1 cellular context compared by ENCODE assay signal in the genomic region with DNA sequence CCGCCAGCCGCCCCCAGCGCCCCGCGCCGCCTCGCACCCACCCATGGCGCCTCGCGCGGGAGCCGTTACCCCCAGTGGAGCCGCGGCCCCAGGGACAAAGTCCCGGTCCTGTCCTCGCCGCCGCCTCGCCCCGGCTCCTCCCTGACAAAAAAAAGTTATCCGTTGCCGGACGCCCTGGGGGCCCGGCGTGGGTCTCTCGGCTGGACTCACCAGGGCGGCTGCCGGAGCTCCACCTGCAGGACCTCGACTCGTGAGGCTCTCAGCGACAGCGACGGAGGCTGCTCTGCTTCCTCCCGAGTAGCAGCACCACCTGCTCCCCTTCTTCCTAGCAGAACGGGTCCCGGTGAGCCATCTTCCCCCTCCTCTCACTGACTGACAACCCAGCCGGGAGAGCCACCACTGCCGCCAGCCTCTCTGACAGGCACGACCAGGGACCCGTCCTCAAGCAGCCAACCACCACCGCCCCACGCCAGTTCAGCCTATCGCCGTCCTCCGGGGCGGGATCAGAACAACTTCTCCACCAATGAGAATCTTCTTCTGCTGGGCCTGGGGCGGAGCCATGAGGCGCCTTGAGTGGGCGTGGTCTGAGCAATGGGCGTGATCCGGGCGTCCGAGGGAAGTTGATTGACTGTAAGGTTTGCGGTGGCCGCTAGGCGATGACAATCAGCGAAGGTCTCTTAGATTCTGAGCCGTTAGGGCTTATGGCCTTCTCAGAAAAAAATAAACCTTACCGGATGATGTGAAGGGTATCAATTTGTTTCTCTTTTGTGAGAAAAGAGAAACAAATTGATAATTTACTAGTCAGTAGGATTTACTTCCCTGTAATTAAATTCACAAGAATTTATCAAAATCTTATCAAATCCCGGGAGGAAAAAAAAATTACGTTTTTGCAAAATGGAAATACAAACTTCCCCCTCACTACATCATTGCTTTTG.
A peak's percentile ranks its signal among the peaks of the same experiment; 100 is the strongest.
TF ChIP-seq lines count a peak whose summit lies in the region.

A gene (minus strand): TSS at position 416 of the 935 bp plus-strand sequence. CDS start 23,019 bp downstream, outside the sequence.

TF ChIP-seq in K562, 482 proteins besides CTCF, POLR2A, EP300 and RAD21 (continued from another document and continues in another):
- TF ChIP-seq, protein P1, sequence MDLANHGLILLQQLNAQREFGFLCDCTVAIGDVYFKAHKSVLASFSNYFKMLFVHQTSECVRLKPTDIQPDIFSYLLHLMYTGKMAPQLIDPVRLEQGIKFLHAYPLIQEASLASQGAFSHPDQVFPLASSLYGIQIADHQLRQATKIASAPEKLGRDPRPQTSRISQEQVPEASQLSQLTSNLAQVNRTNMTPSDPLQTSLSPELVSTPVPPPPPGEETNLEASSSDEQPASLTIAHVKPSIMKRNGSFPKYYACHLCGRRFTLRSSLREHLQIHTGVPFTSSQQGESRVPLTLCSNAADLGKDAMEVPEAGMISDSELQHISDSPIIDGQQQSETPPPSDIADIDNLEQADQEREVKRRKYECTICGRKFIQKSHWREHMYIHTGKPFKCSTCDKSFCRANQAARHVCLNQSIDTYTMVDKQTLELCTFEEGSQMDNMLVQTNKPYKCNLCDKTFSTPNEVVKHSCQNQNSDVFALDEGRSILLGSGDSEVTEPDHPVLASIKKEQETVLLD (IDR thresholded peaks at IDR 0.05) = no peak
- no peak for TF ChIP-seq SRSF3 (IDR thresholded peaks at IDR 0.05; ENCODE audit: insufficient read depth, low read length)
- TF ChIP-seq NR1H2 (CRISPR knock-in tag; IDR thresholded peaks at IDR 0.05) = no peak
- TF ChIP-seq FOXJ3 (CRISPR knock-in tag; IDR thresholded peaks at IDR 0.05) = no peak
- TF ChIP-seq STAG1 (CRISPR knock-in tag; IDR thresholded peaks at IDR 0.05; ENCODE audit: borderline replicate concordance) = no peak
- no peak for TF ChIP-seq NUFIP1 (IDR thresholded peaks at IDR 0.05; ENCODE audit: partially characterized antibody)
- no peak for TF ChIP-seq JUNB (CRISPR knock-in tag; conservative IDR thresholded peaks at IDR 0.05)
- TF ChIP-seq, protein P2, sequence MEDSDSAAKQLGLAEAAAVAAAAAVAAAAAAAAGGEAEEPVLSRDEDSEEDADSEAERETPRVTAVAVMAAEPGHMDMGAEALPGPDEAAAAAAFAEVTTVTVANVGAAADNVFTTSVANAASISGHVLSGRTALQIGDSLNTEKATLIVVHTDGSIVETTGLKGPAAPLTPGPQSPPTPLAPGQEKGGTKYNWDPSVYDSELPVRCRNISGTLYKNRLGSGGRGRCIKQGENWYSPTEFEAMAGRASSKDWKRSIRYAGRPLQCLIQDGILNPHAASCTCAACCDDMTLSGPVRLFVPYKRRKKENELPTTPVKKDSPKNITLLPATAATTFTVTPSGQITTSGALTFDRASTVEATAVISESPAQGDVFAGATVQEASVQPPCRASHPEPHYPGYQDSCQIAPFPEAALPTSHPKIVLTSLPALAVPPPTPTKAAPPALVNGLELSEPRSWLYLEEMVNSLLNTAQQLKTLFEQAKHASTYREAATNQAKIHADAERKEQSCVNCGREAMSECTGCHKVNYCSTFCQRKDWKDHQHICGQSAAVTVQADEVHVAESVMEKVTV (CRISPR knock-in tag; IDR thresholded peaks at IDR 0.05) = no peak
- no peak for TF ChIP-seq BMI1 (IDR thresholded peaks at IDR 0.05; ENCODE audit: low read length)
- no peak for TF ChIP-seq MED1 (CRISPR knock-in tag; IDR thresholded peaks at IDR 0.05; ENCODE audit: borderline replicate concordance)
- TF ChIP-seq BCOR (IDR thresholded peaks at IDR 0.05) = no peak
- no peak for TF ChIP-seq HNRNPLL (IDR thresholded peaks at IDR 0.05; ENCODE audit: low read depth, low read length, poor library complexity, severe bottlenecking)
- TF ChIP-seq FOXA1 (IDR thresholded peaks at IDR 0.05; ENCODE audit: borderline replicate concordance) = no peak
- TF ChIP-seq POLR2H (tag; IDR thresholded peaks at IDR 0.05; ENCODE audit: low read depth) = peak; percentile 91
- TF ChIP-seq, protein P3, sequence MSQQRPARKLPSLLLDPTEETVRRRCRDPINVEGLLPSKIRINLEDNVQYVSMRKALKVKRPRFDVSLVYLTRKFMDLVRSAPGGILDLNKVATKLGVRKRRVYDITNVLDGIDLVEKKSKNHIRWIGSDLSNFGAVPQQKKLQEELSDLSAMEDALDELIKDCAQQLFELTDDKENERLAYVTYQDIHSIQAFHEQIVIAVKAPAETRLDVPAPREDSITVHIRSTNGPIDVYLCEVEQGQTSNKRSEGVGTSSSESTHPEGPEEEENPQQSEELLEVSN (IDR thresholded peaks at IDR 0.05; ENCODE audit: borderline replicate concordance in 1 of 2, extremely low read depth in 1 of 2, insufficient read depth in 1 of 2, insufficient read length in 1 of 2, low read depth in 1 of 2, low read length in 1 of 2, poor library complexity in 1 of 2, severe bottlenecking in 1 of 2) = peak in 1 of 2 experiments; percentile 51
- TF ChIP-seq TAF7 (tag; IDR thresholded peaks at IDR 0.05) = peak; percentile 88
- no peak for TF ChIP-seq ZNF696 (CRISPR knock-in tag; conservative IDR thresholded peaks at IDR 0.05)
- 0 out of 2 replicates have a peak, but pooled peaks have one; percentile 14 for TF ChIP-seq FOSL1 (tag; conservative IDR thresholded peaks at IDR 0.05)
- TF ChIP-seq CHCHD3 (CRISPR knock-in tag; IDR thresholded peaks at IDR 0.05) = peak; percentile 60; the same call in 1 of the 2 replicates
- TF ChIP-seq ARID2 (IDR thresholded peaks at IDR 0.05) = no peak
- TF ChIP-seq NFE2 (IDR thresholded peaks at IDR 0.05; ENCODE audit: low read depth) = no peak
- TF ChIP-seq, protein P4, sequence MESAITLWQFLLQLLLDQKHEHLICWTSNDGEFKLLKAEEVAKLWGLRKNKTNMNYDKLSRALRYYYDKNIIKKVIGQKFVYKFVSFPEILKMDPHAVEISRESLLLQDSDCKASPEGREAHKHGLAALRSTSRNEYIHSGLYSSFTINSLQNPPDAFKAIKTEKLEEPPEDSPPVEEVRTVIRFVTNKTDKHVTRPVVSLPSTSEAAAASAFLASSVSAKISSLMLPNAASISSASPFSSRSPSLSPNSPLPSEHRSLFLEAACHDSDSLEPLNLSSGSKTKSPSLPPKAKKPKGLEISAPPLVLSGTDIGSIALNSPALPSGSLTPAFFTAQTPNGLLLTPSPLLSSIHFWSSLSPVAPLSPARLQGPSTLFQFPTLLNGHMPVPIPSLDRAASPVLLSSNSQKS (CRISPR knock-in tag; IDR thresholded peaks at IDR 0.05) = no peak
- TF ChIP-seq ZNF764 (CRISPR knock-in tag; IDR thresholded peaks at IDR 0.05; ENCODE audit: low read depth) = no peak
- TF ChIP-seq ZZZ3 (IDR thresholded peaks at IDR 0.05) = no peak
- no peak for TF ChIP-seq NR4A1 (CRISPR knock-in tag; IDR thresholded peaks at IDR 0.05)
- TF ChIP-seq NR4A1 (tag; IDR thresholded peaks at IDR 0.05) = no peak
- TF ChIP-seq LARP7 (IDR thresholded peaks at IDR 0.05) = no peak
- TF ChIP-seq MEIS2 (IDR thresholded peaks at IDR 0.05; ENCODE audit: partially characterized antibody) = peak; percentile 88
- TF ChIP-seq HDAC2 (IDR thresholded peaks at IDR 0.05) = no peak; the same call in 1 of the 2 replicates
- TF ChIP-seq, protein P5, sequence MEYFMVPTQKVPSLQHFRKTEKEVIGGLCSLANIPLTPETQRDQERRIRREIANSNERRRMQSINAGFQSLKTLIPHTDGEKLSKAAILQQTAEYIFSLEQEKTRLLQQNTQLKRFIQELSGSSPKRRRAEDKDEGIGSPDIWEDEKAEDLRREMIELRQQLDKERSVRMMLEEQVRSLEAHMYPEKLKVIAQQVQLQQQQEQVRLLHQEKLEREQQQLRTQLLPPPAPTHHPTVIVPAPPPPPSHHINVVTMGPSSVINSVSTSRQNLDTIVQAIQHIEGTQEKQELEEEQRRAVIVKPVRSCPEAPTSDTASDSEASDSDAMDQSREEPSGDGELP (CRISPR knock-in tag; IDR thresholded peaks at IDR 0.05; ENCODE audit: borderline replicate concordance) = peak; percentile 78
- TF ChIP-seq HDAC6 (IDR thresholded peaks at IDR 0.05; ENCODE audit: low read depth, low read length) = no peak
- no peak for TF ChIP-seq U2AF2 (optimal IDR thresholded peaks at IDR 0.05; ENCODE audit: low read depth, low read length)
- no peak for TF ChIP-seq ELF2 (CRISPR knock-in tag; IDR thresholded peaks at IDR 0.05)
- TF ChIP-seq ZNF778 (CRISPR knock-in tag; IDR thresholded peaks at IDR 0.05) = no peak
- TF ChIP-seq, protein P6, sequence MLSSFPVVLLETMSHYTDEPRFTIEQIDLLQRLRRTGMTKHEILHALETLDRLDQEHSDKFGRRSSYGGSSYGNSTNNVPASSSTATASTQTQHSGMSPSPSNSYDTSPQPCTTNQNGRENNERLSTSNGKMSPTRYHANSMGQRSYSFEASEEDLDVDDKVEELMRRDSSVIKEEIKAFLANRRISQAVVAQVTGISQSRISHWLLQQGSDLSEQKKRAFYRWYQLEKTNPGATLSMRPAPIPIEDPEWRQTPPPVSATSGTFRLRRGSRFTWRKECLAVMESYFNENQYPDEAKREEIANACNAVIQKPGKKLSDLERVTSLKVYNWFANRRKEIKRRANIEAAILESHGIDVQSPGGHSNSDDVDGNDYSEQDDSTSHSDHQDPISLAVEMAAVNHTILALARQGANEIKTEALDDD (IDR thresholded peaks at IDR 0.05) = no peak
- TF ChIP-seq, protein P7, sequence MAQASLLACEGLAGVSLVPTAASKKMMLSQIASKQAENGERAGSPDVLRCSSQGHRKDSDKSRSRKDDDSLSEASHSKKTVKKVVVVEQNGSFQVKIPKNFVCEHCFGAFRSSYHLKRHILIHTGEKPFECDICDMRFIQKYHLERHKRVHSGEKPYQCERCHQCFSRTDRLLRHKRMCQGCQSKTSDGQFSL (CRISPR knock-in tag; IDR thresholded peaks at IDR 0.05) = no peak
- TF ChIP-seq, protein P7 (tag; IDR thresholded peaks at IDR 0.05) = no peak
- peak; percentile 74 to 80 for TF ChIP-seq NRF1 (conservative IDR thresholded peaks at IDR 0.05 in 1 of 2, IDR thresholded peaks at IDR 0.05 in 1 of 2)
- no peak for TF ChIP-seq KAT7 (CRISPR knock-in tag; IDR thresholded peaks at IDR 0.05; ENCODE audit: borderline replicate concordance)
- 0 out of 2 replicates have a peak, but pooled peaks have one; percentile 43 for TF ChIP-seq JUND (IDR thresholded peaks at IDR 0.05; ENCODE audit: borderline replicate concordance, low read depth, low read length)
- TF ChIP-seq JUND (tag; IDR thresholded peaks at IDR 0.05; ENCODE audit: borderline replicate concordance, low read depth, low read length) = no peak
- TF ChIP-seq, protein P8, sequence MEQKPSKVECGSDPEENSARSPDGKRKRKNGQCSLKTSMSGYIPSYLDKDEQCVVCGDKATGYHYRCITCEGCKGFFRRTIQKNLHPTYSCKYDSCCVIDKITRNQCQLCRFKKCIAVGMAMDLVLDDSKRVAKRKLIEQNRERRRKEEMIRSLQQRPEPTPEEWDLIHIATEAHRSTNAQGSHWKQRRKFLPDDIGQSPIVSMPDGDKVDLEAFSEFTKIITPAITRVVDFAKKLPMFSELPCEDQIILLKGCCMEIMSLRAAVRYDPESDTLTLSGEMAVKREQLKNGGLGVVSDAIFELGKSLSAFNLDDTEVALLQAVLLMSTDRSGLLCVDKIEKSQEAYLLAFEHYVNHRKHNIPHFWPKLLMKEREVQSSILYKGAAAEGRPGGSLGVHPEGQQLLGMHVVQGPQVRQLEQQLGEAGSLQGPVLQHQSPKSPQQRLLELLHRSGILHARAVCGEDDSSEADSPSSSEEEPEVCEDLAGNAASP (IDR thresholded peaks at IDR 0.05) = no peak
- TF ChIP-seq TEAD1 (CRISPR knock-in tag; IDR thresholded peaks at IDR 0.05) = no peak
- no peak for TF ChIP-seq MTF1 (CRISPR knock-in tag; IDR thresholded peaks at IDR 0.05; ENCODE audit: borderline replicate concordance)
- no peak for TF ChIP-seq ZNF561 (CRISPR knock-in tag; conservative IDR thresholded peaks at IDR 0.05)
- no peak for TF ChIP-seq ZNF507 (tag; conservative IDR thresholded peaks at IDR 0.05)
- TF ChIP-seq THRAP3 (IDR thresholded peaks at IDR 0.05; ENCODE audit: borderline replicate concordance) = no peak
- no peak for TF ChIP-seq ZNF316 (IDR thresholded peaks at IDR 0.05)
- no peak for TF ChIP-seq ZNF79 (CRISPR knock-in tag; IDR thresholded peaks at IDR 0.05; ENCODE audit: low read depth)
- TF ChIP-seq SMC3 (conservative IDR thresholded peaks at IDR 0.05; ENCODE audit: insufficient read depth, low read depth, low read length) = no peak
- TF ChIP-seq SOX6 (IDR thresholded peaks at IDR 0.05) = no peak
- TF ChIP-seq, protein P9, sequence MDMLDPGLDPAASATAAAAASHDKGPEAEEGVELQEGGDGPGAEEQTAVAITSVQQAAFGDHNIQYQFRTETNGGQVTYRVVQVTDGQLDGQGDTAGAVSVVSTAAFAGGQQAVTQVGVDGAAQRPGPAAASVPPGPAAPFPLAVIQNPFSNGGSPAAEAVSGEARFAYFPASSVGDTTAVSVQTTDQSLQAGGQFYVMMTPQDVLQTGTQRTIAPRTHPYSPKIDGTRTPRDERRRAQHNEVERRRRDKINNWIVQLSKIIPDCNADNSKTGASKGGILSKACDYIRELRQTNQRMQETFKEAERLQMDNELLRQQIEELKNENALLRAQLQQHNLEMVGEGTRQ (CRISPR knock-in tag; IDR thresholded peaks at IDR 0.05) = no peak
- TF ChIP-seq HOXB6 (CRISPR knock-in tag; IDR thresholded peaks at IDR 0.05; ENCODE audit: borderline replicate concordance) = no peak
- peak; percentile 88 for TF ChIP-seq CHD2 (IDR thresholded peaks at IDR 0.05; ENCODE audit: low read depth, low read length)
- no peak for TF ChIP-seq MAFF (IDR thresholded peaks at IDR 0.05; ENCODE audit: low read length)
- TF ChIP-seq CREB1 (IDR thresholded peaks at IDR 0.05) = no peak
- TF ChIP-seq CREB1 (CRISPR knock-in tag; IDR thresholded peaks at IDR 0.05) = peak; percentile 59; the same call in 1 of the 2 replicates
- TF ChIP-seq HMG20A (CRISPR knock-in tag; conservative IDR thresholded peaks at IDR 0.05) = no peak
- TF ChIP-seq, protein P10, sequence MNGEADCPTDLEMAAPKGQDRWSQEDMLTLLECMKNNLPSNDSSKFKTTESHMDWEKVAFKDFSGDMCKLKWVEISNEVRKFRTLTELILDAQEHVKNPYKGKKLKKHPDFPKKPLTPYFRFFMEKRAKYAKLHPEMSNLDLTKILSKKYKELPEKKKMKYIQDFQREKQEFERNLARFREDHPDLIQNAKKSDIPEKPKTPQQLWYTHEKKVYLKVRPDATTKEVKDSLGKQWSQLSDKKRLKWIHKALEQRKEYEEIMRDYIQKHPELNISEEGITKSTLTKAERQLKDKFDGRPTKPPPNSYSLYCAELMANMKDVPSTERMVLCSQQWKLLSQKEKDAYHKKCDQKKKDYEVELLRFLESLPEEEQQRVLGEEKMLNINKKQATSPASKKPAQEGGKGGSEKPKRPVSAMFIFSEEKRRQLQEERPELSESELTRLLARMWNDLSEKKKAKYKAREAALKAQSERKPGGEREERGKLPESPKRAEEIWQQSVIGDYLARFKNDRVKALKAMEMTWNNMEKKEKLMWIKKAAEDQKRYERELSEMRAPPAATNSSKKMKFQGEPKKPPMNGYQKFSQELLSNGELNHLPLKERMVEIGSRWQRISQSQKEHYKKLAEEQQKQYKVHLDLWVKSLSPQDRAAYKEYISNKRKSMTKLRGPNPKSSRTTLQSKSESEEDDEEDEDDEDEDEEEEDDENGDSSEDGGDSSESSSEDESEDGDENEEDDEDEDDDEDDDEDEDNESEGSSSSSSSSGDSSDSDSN (IDR thresholded peaks at IDR 0.05; ENCODE audit: borderline replicate concordance in 1 of 2, low read depth in 2 of 2, low read length in 2 of 2) = peak in 1 of 2 experiments; percentile 60; a peak in 1 of 4 replicates
- TF ChIP-seq ZNF253 (CRISPR knock-in tag; conservative IDR thresholded peaks at IDR 0.05) = no peak
- no peak for TF ChIP-seq DDX20 (tag; IDR thresholded peaks at IDR 0.05; ENCODE audit: low read depth)
- TF ChIP-seq ZKSCAN8 (CRISPR knock-in tag; IDR thresholded peaks at IDR 0.05) = no peak
- no peak for TF ChIP-seq HDGF (IDR thresholded peaks at IDR 0.05)
